23 cellular contexts compared by ENCODE assay signal in genomic region chr6:17220511-17220910, GRCh38.
"Had no signal": no experiment of that assay in that cellular context is flagged by ENCODE, and none has a peak within 500 bp of the region (broad histone marks: within the 10 kb centered on the region; RNA-seq: fewer than 3 reads in every experiment).

No MANE protein-coding gene starts in this region.

- H3K4me3 ChIP-seq: left ventricle myocardium inferior, lung, mucosa of descending colon, pancreas, prostate gland, skin epidermis, spleen, tibial nerve, uterus had no signal

- DNase-seq: islet precursor cell; left ventricle myocardium inferior; midbrain; mucosa of descending colon; naive thymus-derived CD4-positive, alpha-beta T cell; pancreas; posterior cingulate gyrus; retina; right cardiac atrium; spleen; stimulated activated CD4-positive, alpha-beta T cell treated with anti-CD3 and anti-CD28 coated beads, Interleukin-4, amount 100 ng/mL, for 24 hours; stimulated activated naive CD4-positive, alpha-beta T cell treated with Interleukin-2 at 50 U/mL for 16 hours; stimulated activated naive CD8-positive, alpha-beta T cell treated with anti-CD3 and anti-CD28 coated beads, Interleukin-15, amount 100 ng/mL, for 72 hours; substantia nigra; uterus had no signal

- H3K4me3 Mint-ChIP-seq: naive thymus-derived CD4-positive, alpha-beta T cell; natural killer cell treated with Interleukin-12 subunit alpha and Interleukin-12 subunit beta and Interleukin-15 and Interleukin-18, amount 100 ng/mL, for 72 hours; stimulated activated effector memory CD8-positive, alpha-beta T cell treated with anti-CD3 and anti-CD28 coated beads, Interleukin-12 subunit alpha, Interleukin-12 subunit beta, amount 100 ng/mL, for 72 hours; stimulated activated naive CD8-positive, alpha-beta T cell treated with anti-CD3 and anti-CD28 coated beads, Interleukin-15, amount 100 ng/mL, for 72 hours; type B pancreatic cell had no signal

- H3K36me3 Mint-ChIP-seq: natural killer cell treated with Interleukin-12 subunit alpha and Interleukin-12 subunit beta and Interleukin-15 and Interleukin-18, amount 100 ng/mL, for 72 hours; stimulated activated effector memory CD8-positive, alpha-beta T cell treated with anti-CD3 and anti-CD28 coated beads, Interleukin-12 subunit alpha, Interleukin-12 subunit beta, amount 100 ng/mL, for 72 hours; type B pancreatic cell had no signal

- H3K27me3 ChIP-seq: pancreas, spleen, tibial nerve, uterus had no signal

- H3K4me1 Mint-ChIP-seq: naive thymus-derived CD4-positive, alpha-beta T cell; stimulated activated effector memory CD8-positive, alpha-beta T cell treated with anti-CD3 and anti-CD28 coated beads, Interleukin-12 subunit alpha, Interleukin-12 subunit beta, amount 100 ng/mL, for 72 hours; stimulated activated naive CD8-positive, alpha-beta T cell treated with anti-CD3 and anti-CD28 coated beads, Interleukin-15, amount 100 ng/mL, for 72 hours had no signal

- ATAC-seq: naive thymus-derived CD4-positive, alpha-beta T cell; natural killer cell treated with Interleukin-12 subunit alpha and Interleukin-12 subunit beta and Interleukin-15 and Interleukin-18, amount 100 ng/mL, for 72 hours; pancreas; right cardiac atrium; sciatic nerve; stimulated activated effector memory CD8-positive, alpha-beta T cell treated with anti-CD3 and anti-CD28 coated beads, Interleukin-12 subunit alpha, Interleukin-12 subunit beta, amount 100 ng/mL, for 72 hours; stimulated activated naive CD8-positive, alpha-beta T cell treated with anti-CD3 and anti-CD28 coated beads, Interleukin-15, amount 100 ng/mL, for 72 hours had no signal

- H3K27ac Mint-ChIP-seq: naive thymus-derived CD4-positive, alpha-beta T cell; natural killer cell treated with Interleukin-12 subunit alpha and Interleukin-12 subunit beta and Interleukin-15 and Interleukin-18, amount 100 ng/mL, for 72 hours; stimulated activated effector memory CD8-positive, alpha-beta T cell treated with anti-CD3 and anti-CD28 coated beads, Interleukin-12 subunit alpha, Interleukin-12 subunit beta, amount 100 ng/mL, for 72 hours; stimulated activated naive CD8-positive, alpha-beta T cell treated with anti-CD3 and anti-CD28 coated beads, Interleukin-15, amount 100 ng/mL, for 72 hours; type B pancreatic cell had no signal

- H3K9me3 Mint-ChIP-seq: natural killer cell treated with Interleukin-12 subunit alpha and Interleukin-12 subunit beta and Interleukin-15 and Interleukin-18, amount 100 ng/mL, for 72 hours; stimulated activated effector memory CD8-positive, alpha-beta T cell treated with anti-CD3 and anti-CD28 coated beads, Interleukin-12 subunit alpha, Interleukin-12 subunit beta, amount 100 ng/mL, for 72 hours; type B pancreatic cell had no signal

- H3K27ac ChIP-seq: left ventricle myocardium inferior, pancreas, prostate gland, spleen, tibial nerve, uterus had no signal

- H3K4me1 ChIP-seq: pancreas, prostate gland, uterus had no signal

- H3K9me3 ChIP-seq: mucosa of descending colon, pancreas, prostate gland, uterus had no signal

- H3K36me3 ChIP-seq: left ventricle myocardium inferior, pancreas, prostate gland, spleen, tibial nerve, uterus had no signal

- H3K27me3 Mint-ChIP-seq: type B pancreatic cell had no signal
